Comparison of ENCODE assay signal across 7 cellular contexts in genomic region chr10:70233109-70233938, GRCh38.
DNase-seq lines count a peak whose midpoint lies in the region; ATAC-seq, FAIRE-seq and TF ChIP-seq lines count a peak whose summit lies in the region.

Gene PPA1 (minus strand): TSS chr10:70233429. CDS start chr10:70233327, 102 bp downstream.

- peak; percentile 100 for DNase-seq in GM18507 (ENCODE audit: extremely low spot score, insufficient read length, low read depth)
- peak; percentile 31 for DNase-seq in NCI-H2029 treated with DMSO at 0.1 percent for 48 hours (lab: John Stamatoyannopoulos, UW)
- peak; percentile 98 for DNase-seq in T-helper 9 cell
- peak; percentile 99 for DNase-seq in astrocyte of the hippocampus (ENCODE audit: low read depth, low spot score)
- peak; percentile 95 to 98 for DNase-seq in hippocampal formation (lab: John Stamatoyannopoulos, UW)
- DNase-seq in retinal pigment epithelial cell (ENCODE audit: low read depth), result peak; percentile 75

- peak; percentile 29 for TF ChIP-seq CTCF in retinal pigment epithelial cell (conservative IDR thresholded peaks at IDR 0.05; ENCODE audit: low read depth, low read length)

- peak; percentile 85 for ATAC-seq in HG02981 (IDR thresholded peaks at IDR 0.05; ENCODE audit: unreplicated experiment)

- FAIRE-seq in GM18507 (lab: Jason Lieb, UNC), result peak; percentile 86

- peak within 1 kb of the TSS; percentile 88 for H3K4me3 ChIP-seq in retinal pigment epithelial cell (ENCODE audit: low read length)

Comparison
In these comparisons a context has a peak if more than half of its experiments do, and no peak if none do; other contexts are left out.
1. Peak in every context shown above with its lines: DNase-seq, ATAC-seq and H3K4me3 ChIP-seq.
2. DNase-seq: peak in every context shown above with its lines; median percentile 100 in GM18507; 99 in astrocyte of the hippocampus; 98 in T-helper 9 cell; 96 in hippocampal formation; 75 in retinal pigment epithelial cell; 31 in NCI-H2029 treated with DMSO at 0.1 percent for 48 hours.